2 cellular contexts compared by ENCODE assay signal in the genomic region with DNA sequence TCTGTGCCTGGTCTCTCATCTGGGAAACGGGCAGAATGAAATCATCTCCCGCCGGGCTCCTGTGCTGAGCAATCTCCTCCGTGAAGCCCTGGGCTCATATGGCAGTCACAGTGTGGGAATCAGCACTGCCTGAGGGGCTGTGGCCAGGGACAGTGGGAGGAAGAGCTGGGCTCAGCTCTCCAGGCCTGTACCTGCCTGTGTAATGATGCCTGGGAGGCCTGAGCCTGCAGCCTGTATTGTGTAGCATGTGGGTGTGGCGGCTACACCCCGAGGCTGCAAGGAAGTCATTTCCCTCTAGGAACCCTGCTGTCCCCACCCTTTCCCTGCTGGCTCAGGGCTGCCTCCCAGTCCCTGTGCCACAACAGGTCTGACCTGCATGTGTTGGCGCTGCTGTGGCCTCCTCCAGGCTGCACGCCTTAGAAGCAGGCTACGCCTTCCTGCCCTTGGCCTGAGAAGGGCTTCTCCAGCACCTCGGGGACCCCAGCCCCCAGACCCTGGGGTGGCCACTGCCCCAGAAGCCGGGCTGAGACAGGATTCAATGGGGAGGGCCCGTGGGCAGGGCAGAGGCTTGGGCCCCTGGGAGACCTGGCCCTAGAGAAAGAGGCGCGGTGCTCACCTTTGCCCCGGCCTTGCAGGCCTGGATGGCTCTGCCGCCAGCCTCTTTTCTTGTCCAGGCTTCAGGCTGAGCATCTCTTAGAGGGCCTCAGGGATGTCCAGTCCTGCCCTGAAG.
TF ChIP-seq lines count a peak whose summit lies in the region.

No MANE protein-coding gene starts in this region.

TF ChIP-seq in A549, 52 proteins besides CTCF, POLR2A, EP300 and RAD21:
- TF ChIP-seq HDAC2 (IDR thresholded peaks at IDR 0.05) (no peak), HOXA7 (CRISPR knock-in tag; IDR thresholded peaks at IDR 0.05) (no peak), TP53 (CRISPR knock-in tag; IDR thresholded peaks at IDR 0.05) (no peak), FOSL2 (IDR thresholded peaks at IDR 0.05) (no peak), FOSL2 (CRISPR knock-in tag; IDR thresholded peaks at IDR 0.05) (no peak), EHF (CRISPR knock-in tag; IDR thresholded peaks at IDR 0.05) (no peak), ZNF302 (CRISPR knock-in tag; IDR thresholded peaks at IDR 0.05) (no peak), PHF8 (IDR thresholded peaks at IDR 0.05; ENCODE audit: borderline replicate concordance, low read depth) (no peak), CHD2 (IDR thresholded peaks at IDR 0.05; ENCODE audit: low read length, partially characterized antibody) (no peak), RFX5 (IDR thresholded peaks at IDR 0.05) (no peak), ZSCAN20 (CRISPR knock-in tag; IDR thresholded peaks at IDR 0.05) (no peak), SMC3 (IDR thresholded peaks at IDR 0.05) (no peak), CEBPB (IDR thresholded peaks at IDR 0.05) (no peak), EHMT2 (IDR thresholded peaks at IDR 0.05; ENCODE audit: low read depth) (no peak), CBX2 (IDR thresholded peaks at IDR 0.05; ENCODE audit: borderline replicate concordance, low read depth) (no peak)
- TF ChIP-seq, protein P1, sequence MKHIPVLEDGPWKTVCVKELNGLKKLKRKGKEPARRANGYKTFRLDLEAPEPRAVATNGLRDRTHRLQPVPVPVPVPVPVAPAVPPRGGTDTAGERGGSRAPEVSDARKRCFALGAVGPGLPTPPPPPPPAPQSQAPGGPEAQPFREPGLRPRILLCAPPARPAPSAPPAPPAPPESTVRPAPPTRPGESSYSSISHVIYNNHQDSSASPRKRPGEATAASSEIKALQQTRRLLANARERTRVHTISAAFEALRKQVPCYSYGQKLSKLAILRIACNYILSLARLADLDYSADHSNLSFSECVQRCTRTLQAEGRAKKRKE (CRISPR knock-in tag; IDR thresholded peaks at IDR 0.05; ENCODE audit: low read depth) = no peak
- TF ChIP-seq, protein P2, sequence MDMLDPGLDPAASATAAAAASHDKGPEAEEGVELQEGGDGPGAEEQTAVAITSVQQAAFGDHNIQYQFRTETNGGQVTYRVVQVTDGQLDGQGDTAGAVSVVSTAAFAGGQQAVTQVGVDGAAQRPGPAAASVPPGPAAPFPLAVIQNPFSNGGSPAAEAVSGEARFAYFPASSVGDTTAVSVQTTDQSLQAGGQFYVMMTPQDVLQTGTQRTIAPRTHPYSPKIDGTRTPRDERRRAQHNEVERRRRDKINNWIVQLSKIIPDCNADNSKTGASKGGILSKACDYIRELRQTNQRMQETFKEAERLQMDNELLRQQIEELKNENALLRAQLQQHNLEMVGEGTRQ (IDR thresholded peaks at IDR 0.05) = no peak

TF ChIP-seq in H1, 55 proteins besides CTCF, POLR2A, EP300 and RAD21:
- TF ChIP-seq SIRT6 (IDR thresholded peaks at IDR 0.05; ENCODE audit: low read length) (no peak), CBX8 (IDR thresholded peaks at IDR 0.05; ENCODE audit: borderline replicate concordance, low read depth, low read length) (no peak), CTBP2 (IDR thresholded peaks at IDR 0.05; ENCODE audit: borderline replicate concordance, insufficient read depth, insufficient read length, low read length) (no peak), HDAC2 (IDR thresholded peaks at IDR 0.05; ENCODE audit: borderline replicate concordance in 1 of 2, low read depth in 2 of 2, low read length in 2 of 2) (no peak), POLR2AphosphoS5 (IDR thresholded peaks at IDR 0.05; ENCODE audit: low read depth, low read length) (no peak), JUND (IDR thresholded peaks at IDR 0.05; ENCODE audit: low read length) (no peak), CHD1 (IDR thresholded peaks at IDR 0.05; ENCODE audit: low read depth, low read length) (no peak), KDM5A (IDR thresholded peaks at IDR 0.05; ENCODE audit: low read length) (no peak), SRF (IDR thresholded peaks at IDR 0.05; ENCODE audit: low read depth, low read length) (no peak), BCL11A (IDR thresholded peaks at IDR 0.05; ENCODE audit: low read depth in 2 of 2, low read length in 2 of 2) (no peak), SIN3A (conservative IDR thresholded peaks at IDR 0.05 in 1 of 2, IDR thresholded peaks at IDR 0.05 in 1 of 2; ENCODE audit: low read depth in 1 of 2, low read length in 2 of 2) (no peak), ZNF274 (IDR thresholded peaks at IDR 0.05; ENCODE audit: borderline replicate concordance, extremely low read depth, low read length) (no peak), CHD2 (IDR thresholded peaks at IDR 0.05; ENCODE audit: low read length) (no peak), NANOG (IDR thresholded peaks at IDR 0.05; ENCODE audit: insufficient read depth, low read depth, low read length, poor library complexity, severe bottlenecking) (no peak), SAP30 (IDR thresholded peaks at IDR 0.05; ENCODE audit: insufficient read depth, insufficient replicate concordance, low read length) (no peak)
- TF ChIP-seq, protein P3, sequence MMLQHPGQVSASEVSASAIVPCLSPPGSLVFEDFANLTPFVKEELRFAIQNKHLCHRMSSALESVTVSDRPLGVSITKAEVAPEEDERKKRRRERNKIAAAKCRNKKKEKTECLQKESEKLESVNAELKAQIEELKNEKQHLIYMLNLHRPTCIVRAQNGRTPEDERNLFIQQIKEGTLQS (IDR thresholded peaks at IDR 0.05; ENCODE audit: insufficient read depth, low read depth, low read length) = no peak
